In genomic region chr11:70522613-70523311, GRCh38 we compare ENCODE assay signal across 1 cellular context.
TF ChIP-seq lines count a peak whose summit lies in the region.

No MANE protein-coding gene starts in this region.

TF ChIP-seq in SK-N-SH, 30 proteins besides CTCF, POLR2A, EP300 and RAD21 (continued from another document):
- TF ChIP-seq RCOR1 (IDR thresholded peaks at IDR 0.05; ENCODE audit: low read length), result no peak
TF ChIP-seq in SK-N-SH: peak in this region for 0.
